In genomic region chr6:157873735-157874344, GRCh38 we compare ENCODE assay signal across 8 cellular contexts. TPM values are rescaled to one million over a fixed set of nuclear protein-coding genes. Genes with fewer than 3 reads are reported as not detected.
A peak's percentile ranks its signal among the peaks of the same experiment; 100 is the strongest.
DNase-seq lines count a peak whose midpoint lies in the region; ATAC-seq and TF ChIP-seq lines count a peak whose summit lies in the region.

No MANE protein-coding gene starts in this region.

- TF ChIP-seq POLR2A in spleen (IDR thresholded peaks at IDR 0.05), result no peak

- H2AFZ ChIP-seq in hepatocyte, result no peak overlapping the region

- H3K9ac ChIP-seq in adipocyte (ENCODE audit: low read length), result no peak overlapping the region

- no peaks in the 10 kb centered on the region for H3K27me3 ChIP-seq in CD4-positive, CD25-positive, alpha-beta regulatory T cell (ENCODE audit: control insufficient read depth, insufficient read depth, low read length)
- H3K27me3 ChIP-seq in adipocyte (replicated peaks; ENCODE audit: control insufficient read depth, insufficient read depth, low read length), result no peaks in the 10 kb centered on the region
- no peaks in the 10 kb centered on the region for H3K27me3 ChIP-seq in hepatocyte
- no peaks in the 10 kb centered on the region for H3K27me3 ChIP-seq in spleen (replicated peaks in 1 of 7)

- H3K9me3 Mint-ChIP-seq in CD4-positive, CD25-positive, alpha-beta regulatory T cell, result no peaks in the 10 kb centered on the region

- H3K4me1 Mint-ChIP-seq in CD4-positive, CD25-positive, alpha-beta regulatory T cell, result peaks cover 15 to 38% (median 21%) of the 10 kb centered on the region in 4 donors
- H3K4me1 Mint-ChIP-seq in T-helper 17 cell, result peaks cover 23% of the 10 kb centered on the region

- H3K9me3 ChIP-seq in CD4-positive, CD25-positive, alpha-beta regulatory T cell (ENCODE audit: control insufficient read depth in 2 of 2, low read length in 2 of 2), result no peaks in the 10 kb centered on the region
- H3K9me3 ChIP-seq in T-helper 17 cell (ENCODE audit: control insufficient read depth, low read length, poor library complexity, severe bottlenecking) (no peaks in the 10 kb centered on the region), adipocyte (ENCODE audit: control insufficient read depth, low read length) (no peaks in the 10 kb centered on the region), hepatocyte (ENCODE audit: low read depth) (no peaks in the 10 kb centered on the region), spleen (no peaks in the 10 kb centered on the region)

- H3K27ac ChIP-seq in CD4-positive, CD25-positive, alpha-beta regulatory T cell (ENCODE audit: insufficient read depth, low read length, poor library complexity, severe bottlenecking), result no peak overlapping the region
- no peak overlapping the region for H3K27ac ChIP-seq in hepatocyte
- H3K27ac ChIP-seq in spleen, result no peak overlapping the region

- H3K4me1 ChIP-seq in CD4-positive, CD25-positive, alpha-beta regulatory T cell (ENCODE audit: control insufficient read depth, insufficient read depth, low read length, poor library complexity, severe bottlenecking), result peaks cover 13% of the 10 kb centered on the region
- H3K4me1 ChIP-seq in adipocyte (ENCODE audit: control insufficient read depth, insufficient read depth, low read length) (peaks cover 11% of the 10 kb centered on the region), hepatocyte (ENCODE audit: insufficient read depth) (no peaks in the 10 kb centered on the region), spleen (peaks cover 0 to 26% (median 13%) of the 10 kb centered on the region in 6 donors)

- H3K4me3 ChIP-seq in CD4-positive, CD25-positive, alpha-beta regulatory T cell (ENCODE audit: low read depth, low read length), result no peak overlapping the region
- no peak overlapping the region for H3K4me3 ChIP-seq in adipocyte (ENCODE audit: low read length)
- H3K4me3 ChIP-seq in hepatocyte, result no peak overlapping the region
- H3K4me3 ChIP-seq in spleen, result no peak overlapping the region

- peak overlapping the region in 1 of 4 donors; percentile 23 for H3K4me3 Mint-ChIP-seq in CD4-positive, CD25-positive, alpha-beta regulatory T cell
- H3K4me3 Mint-ChIP-seq in T-helper 17 cell, result peak overlapping the region; percentile 60

- H3K4me2 ChIP-seq in hepatocyte, result no peak overlapping the region

- TF ChIP-seq CTCF in hepatocyte (IDR thresholded peaks at IDR 0.05; ENCODE audit: poor library complexity) (peak; percentile 78), spleen (IDR thresholded peaks at IDR 0.05 in 8 of 11, conservative IDR thresholded peaks at IDR 0.05 in 3 of 11) (peak in 10 of 11 experiments; percentile 47 to 82 (median 71))

- peaks cover 6% of the 10 kb centered on the region for H3K79me2 ChIP-seq in hepatocyte

- peak; percentile 58 to 86 (median 76) for DNase-seq in CD4-positive, CD25-positive, alpha-beta regulatory T cell
- DNase-seq in LHCN-M2 (ENCODE audit: low read depth), result peak; percentile 55
- peak; percentile 61 to 83 (median 62) for DNase-seq in T-helper 17 cell
- DNase-seq in adipocyte (ENCODE audit: low read depth), result peak; percentile 83
- DNase-seq in hepatocyte (ENCODE audit: low spot score), result peak; percentile 78
- DNase-seq in spleen, result peak; percentile 92
- no peak for DNase-seq in cerebellar nuclear complex (lab: John Stamatoyannopoulos, UW)

- intact Hi-C loops in spleen (cut with DNase I; ENCODE audit: low total_unique reads), result loop anchor here (10.0 kb wide), 1 partner anchor 119 kb away; no protein-coding TSS in a partner anchor

- peak overlapping the region; percentile 27 to 74 (median 66) for H3K27ac Mint-ChIP-seq in CD4-positive, CD25-positive, alpha-beta regulatory T cell
- peak overlapping the region; percentile 60 for H3K27ac Mint-ChIP-seq in T-helper 17 cell

- H3K36me3 Mint-ChIP-seq in CD4-positive, CD25-positive, alpha-beta regulatory T cell, result peaks cover 38% of the 10 kb centered on the region
- peaks cover 14% of the 10 kb centered on the region for H3K36me3 Mint-ChIP-seq in T-helper 17 cell (ENCODE audit: low read depth)

- H4K20me1 ChIP-seq in hepatocyte (ENCODE audit: insufficient read depth, poor library complexity, severe bottlenecking), result no peaks in the 10 kb centered on the region

- 69% methylated on average over 9 of the region's 9 CpGs for WGBS in hepatocyte (ENCODE audit: low lambda C conversion rate, missing lambda C conversion rate)
- WGBS in spleen, 5 donors, result 54 to 62% (median 57%) methylated on average over 9 of the region's 9 CpGs

- peak; percentile 68 to 78 for ATAC-seq in CD4-positive, CD25-positive, alpha-beta regulatory T cell (ENCODE audit: low read depth in 2 of 2)
- ATAC-seq in GM19351 (IDR thresholded peaks at IDR 0.05; ENCODE audit: unreplicated experiment) (peak; percentile 76), T-helper 17 cell (peak; percentile 83)

- no peaks in the 10 kb centered on the region for H3K27me3 Mint-ChIP-seq in CD4-positive, CD25-positive, alpha-beta regulatory T cell
- H3K27me3 Mint-ChIP-seq in T-helper 17 cell, result no peaks in the 10 kb centered on the region

- peaks cover 33% of the 10 kb centered on the region for H3K36me3 ChIP-seq in CD4-positive, CD25-positive, alpha-beta regulatory T cell (ENCODE audit: control insufficient read depth, insufficient read depth, low read length)
- H3K36me3 ChIP-seq in adipocyte (ENCODE audit: control insufficient read depth, insufficient read depth, low read length, severe bottlenecking), result peaks cover 77% of the 10 kb centered on the region
- H3K36me3 ChIP-seq in hepatocyte (replicated peaks; ENCODE audit: insufficient read depth, low read depth), result no peaks in the 10 kb centered on the region
- H3K36me3 ChIP-seq in spleen, result peaks cover 0 to 82% (median 29%) of the 10 kb centered on the region in 6 donors

- no peaks in the 10 kb centered on the region for H3K9me2 ChIP-seq in hepatocyte (replicated peaks; ENCODE audit: insufficient read depth)

RNA-seq across cellular contexts. Expression of gene SNX9, which starts 50.8 kb away (rescaled TPM):
- 31.6 TPM for total RNA-seq in CD4-positive, CD25-positive, alpha-beta regulatory T cell
- polyA plus RNA-seq in CD4-positive, CD25-positive, alpha-beta regulatory T cell, result 10 to 100 TPM; 16.4 to 23.5 (median 19.9) TPM
- total RNA-seq in LHCN-M2 (2014; rRNA removed) (14.6 and 15.6 TPM in 2 replicates), T-helper 17 cell (10 to 100 TPM; 21.2 to 38.9 TPM), hepatocyte (32.8 and 34.7 TPM in 2 replicates), spleen (10 to 100 TPM; 29.0 to 42.5 (median 36.1) TPM)
- polyA plus RNA-seq in LHCN-M2 (2012), result 8.6 TPM
- polyA plus RNA-seq in hepatocyte (28.7 and 34.1 TPM in 2 replicates), spleen (10 to 100 TPM; 18.9 to 22.1 (median 20.8) TPM)

Comparison
In these comparisons a context has a peak if more than half of its experiments do, and no peak if none do; other contexts are left out.
1. DNase-seq: peak in CD4-positive, CD25-positive, alpha-beta regulatory T cell (3 of 3), LHCN-M2 (single experiment), T-helper 17 cell (3 of 3), adipocyte (single experiment), hepatocyte (single experiment) and spleen (single experiment); none in cerebellar nuclear complex (0 of 2).
2. Peak in every context shown above with its lines, with median percentiles within 50 percentile points of each other: ATAC-seq.